In genomic region chr1:161069731-161070270, GRCh38 we compare ENCODE assay signal across 1 cellular context.
TF ChIP-seq lines count a peak whose summit lies in the region.

A gene with protein sequence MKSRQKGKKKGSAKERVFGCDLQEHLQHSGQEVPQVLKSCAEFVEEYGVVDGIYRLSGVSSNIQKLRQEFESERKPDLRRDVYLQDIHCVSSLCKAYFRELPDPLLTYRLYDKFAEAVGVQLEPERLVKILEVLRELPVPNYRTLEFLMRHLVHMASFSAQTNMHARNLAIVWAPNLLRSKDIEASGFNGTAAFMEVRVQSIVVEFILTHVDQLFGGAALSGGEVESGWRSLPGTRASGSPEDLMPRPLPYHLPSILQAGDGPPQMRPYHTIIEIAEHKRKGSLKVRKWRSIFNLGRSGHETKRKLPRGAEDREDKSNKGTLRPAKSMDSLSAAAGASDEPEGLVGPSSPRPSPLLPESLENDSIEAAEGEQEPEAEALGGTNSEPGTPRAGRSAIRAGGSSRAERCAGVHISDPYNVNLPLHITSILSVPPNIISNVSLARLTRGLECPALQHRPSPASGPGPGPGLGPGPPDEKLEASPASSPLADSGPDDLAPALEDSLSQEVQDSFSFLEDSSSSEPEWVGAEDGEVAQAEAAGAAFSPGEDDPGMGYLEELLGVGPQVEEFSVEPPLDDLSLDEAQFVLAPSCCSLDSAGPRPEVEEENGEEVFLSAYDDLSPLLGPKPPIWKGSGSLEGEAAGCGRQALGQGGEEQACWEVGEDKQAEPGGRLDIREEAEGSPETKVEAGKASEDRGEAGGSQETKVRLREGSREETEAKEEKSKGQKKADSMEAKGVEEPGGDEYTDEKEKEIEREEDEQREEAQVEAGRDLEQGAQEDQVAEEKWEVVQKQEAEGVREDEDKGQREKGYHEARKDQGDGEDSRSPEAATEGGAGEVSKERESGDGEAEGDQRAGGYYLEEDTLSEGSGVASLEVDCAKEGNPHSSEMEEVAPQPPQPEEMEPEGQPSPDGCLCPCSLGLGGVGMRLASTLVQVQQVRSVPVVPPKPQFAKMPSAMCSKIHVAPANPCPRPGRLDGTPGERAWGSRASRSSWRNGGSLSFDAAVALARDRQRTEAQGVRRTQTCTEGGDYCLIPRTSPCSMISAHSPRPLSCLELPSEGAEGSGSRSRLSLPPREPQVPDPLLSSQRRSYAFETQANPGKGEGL (minus strand): TSS chr1:161069891. CDS start chr1:161069624, 267 bp downstream.

TF ChIP-seq in GM23338, 12 proteins besides CTCF, POLR2A, EP300 and RAD21 (continued from another document):
- TF ChIP-seq ZNF462 (CRISPR knock-in tag; IDR thresholded peaks at IDR 0.05) (no peak), EZH2phosphoT487 (IDR thresholded peaks at IDR 0.05; ENCODE audit: unreplicated experiment) (no peak), JUNB (IDR thresholded peaks at IDR 0.05; ENCODE audit: unreplicated experiment) (no peak), ETS1 (IDR thresholded peaks at IDR 0.05) (no peak), EZH2 (IDR thresholded peaks at IDR 0.05; ENCODE audit: low read depth, unreplicated experiment) (no peak), POLR2AphosphoS5 (IDR thresholded peaks at IDR 0.05; ENCODE audit: low read depth) (no peak), NANOG (IDR thresholded peaks at IDR 0.05; ENCODE audit: borderline replicate concordance) (no peak), STAT1 (IDR thresholded peaks at IDR 0.05; ENCODE audit: unreplicated experiment) (no peak), ZNF114 (CRISPR knock-in tag; IDR thresholded peaks at IDR 0.05) (no peak)
